7 cellular contexts compared by ENCODE assay signal in genomic region chr18:11883153-11883552, GRCh38. TPM values are rescaled to one million over a fixed set of nuclear protein-coding genes. Genes with fewer than 3 reads are reported as not detected.
DNase-seq lines count a peak whose midpoint lies in the region; ATAC-seq lines count a peak whose summit lies in the region.

No MANE protein-coding gene starts in this region.

- H3K4me1 Mint-ChIP-seq in stimulated activated naive CD8-positive, alpha-beta T cell treated with anti-CD3 and anti-CD28 coated beads, Interleukin-15, amount 100 ng/mL, for 72 hours, result peaks cover 11% of the 10 kb centered on the region
- peaks cover 1% of the 10 kb centered on the region for H3K4me1 Mint-ChIP-seq in activated T-cell treated with anti-CD3 and anti-CD28 coated beads, Interleukin-2, amount 50 U/mL, for 4 hours (ENCODE audit: low read depth)

- no peak overlapping the region for H3K27ac Mint-ChIP-seq in stimulated activated naive CD8-positive, alpha-beta T cell treated with anti-CD3 and anti-CD28 coated beads, Interleukin-15, amount 100 ng/mL, for 72 hours

- ATAC-seq in GM18909 (IDR thresholded peaks at IDR 0.05; ENCODE audit: poor library complexity, unreplicated experiment), result peak; percentile 77
- ATAC-seq in HG02885 (IDR thresholded peaks at IDR 0.05; ENCODE audit: poor library complexity, unreplicated experiment), result peak; percentile 74
- no peak for ATAC-seq in stimulated activated naive CD8-positive, alpha-beta T cell treated with anti-CD3 and anti-CD28 coated beads, Interleukin-15, amount 100 ng/mL, for 72 hours
- ATAC-seq in activated T-cell treated with anti-CD3 and anti-CD28 coated beads, Interleukin-2, amount 50 U/mL, for 4 hours, result no peak

- DNase-seq in NOMO-1 treated with DMSO at 0.1 percent for 48 hours (lab: John Stamatoyannopoulos, UW; ENCODE audit: unreplicated experiment) (peak; percentile 95), renal cortical epithelial cell (ENCODE audit: low read depth) (peak; percentile 29), T1000 (lab: John Stamatoyannopoulos, UW) (no peak)
- no peak for DNase-seq in stimulated activated naive CD8-positive, alpha-beta T cell treated with anti-CD3 and anti-CD28 coated beads, Interleukin-15, amount 100 ng/mL, for 72 hours
- no peak for DNase-seq in activated T-cell treated with anti-CD3 and anti-CD28 coated beads, Interleukin-2, amount 50 U/mL, for 4 hours

- peaks cover 20% of the 10 kb centered on the region for H3K36me3 Mint-ChIP-seq in activated T-cell treated with anti-CD3 and anti-CD28 coated beads, Interleukin-2, amount 50 U/mL, for 4 hours (ENCODE audit: insufficient read depth)

- H3K9me3 Mint-ChIP-seq in stimulated activated naive CD8-positive, alpha-beta T cell treated with anti-CD3 and anti-CD28 coated beads, Interleukin-15, amount 100 ng/mL, for 72 hours, result no peaks in the 10 kb centered on the region
- H3K9me3 Mint-ChIP-seq in activated T-cell treated with anti-CD3 and anti-CD28 coated beads, Interleukin-2, amount 50 U/mL, for 4 hours, result no peaks in the 10 kb centered on the region

- no peak overlapping the region for H3K4me3 Mint-ChIP-seq in stimulated activated naive CD8-positive, alpha-beta T cell treated with anti-CD3 and anti-CD28 coated beads, Interleukin-15, amount 100 ng/mL, for 72 hours
- no peak overlapping the region for H3K4me3 Mint-ChIP-seq in activated T-cell treated with anti-CD3 and anti-CD28 coated beads, Interleukin-2, amount 50 U/mL, for 4 hours

- H3K27me3 Mint-ChIP-seq in stimulated activated naive CD8-positive, alpha-beta T cell treated with anti-CD3 and anti-CD28 coated beads, Interleukin-15, amount 100 ng/mL, for 72 hours, result no peaks in the 10 kb centered on the region
- no peaks in the 10 kb centered on the region for H3K27me3 Mint-ChIP-seq in activated T-cell treated with anti-CD3 and anti-CD28 coated beads, Interleukin-2, amount 50 U/mL, for 4 hours (ENCODE audit: low read depth)

RNA-seq across cellular contexts. Expression of gene MPPE1, which starts 25.0 kb away (rescaled TPM):
- total RNA-seq in renal cortical epithelial cell, result 20.1 and 37.6 TPM in 2 replicates
- total RNA-seq in activated T-cell treated with anti-CD3 and anti-CD28 coated beads, Interleukin-2, amount 50 U/mL, for 4 hours, result 10 to 100 TPM; 31.4 to 33.9 (median 31.6) TPM

RNA-seq across cellular contexts. Expression of gene CHMP1B, which starts 31.9 kb away (rescaled TPM):
- total RNA-seq in renal cortical epithelial cell, result 106 and 118 TPM in 2 replicates
- 10 to 100 TPM; 20.6 to 23.1 (median 21.1) TPM for total RNA-seq in activated T-cell treated with anti-CD3 and anti-CD28 coated beads, Interleukin-2, amount 50 U/mL, for 4 hours

Comparison
In these comparisons a context has a peak if more than half of its experiments do, and no peak if none do; other contexts are left out.
1. ATAC-seq: peak in GM18909 (single experiment) and HG02885 (single experiment); none in stimulated activated naive CD8-positive, alpha-beta T cell treated with anti-CD3 and anti-CD28 coated beads, Interleukin-15, amount 100 ng/mL, for 72 hours (single experiment) and activated T-cell treated with anti-CD3 and anti-CD28 coated beads, Interleukin-2, amount 50 U/mL, for 4 hours (0 of 2).
2. DNase-seq: peak in NOMO-1 treated with DMSO at 0.1 percent for 48 hours (single experiment) and renal cortical epithelial cell (single experiment); none in stimulated activated naive CD8-positive, alpha-beta T cell treated with anti-CD3 and anti-CD28 coated beads, Interleukin-15, amount 100 ng/mL, for 72 hours (0 of 2), T1000 (single experiment) and activated T-cell treated with anti-CD3 and anti-CD28 coated beads, Interleukin-2, amount 50 U/mL, for 4 hours (single experiment).